Comparison of ENCODE assay signal across 26 cellular contexts in genomic region chr9:84386753-84387152, GRCh38. TPM values are rescaled to one million over a fixed set of nuclear protein-coding genes. Genes with fewer than 3 reads are reported as not detected.
"Had no signal": no experiment of that assay in that cellular context is flagged by ENCODE, and none has a peak within 500 bp of the region (broad histone marks: within the 10 kb centered on the region; RNA-seq: fewer than 3 reads in every experiment).

No MANE protein-coding gene starts in this region.

- H3K27me3 Mint-ChIP-seq: dendritic cell treated with granulocyte-macrophage colony-stimulating factor and Interleukin-4, amounts not matched to agents 40 ng/mL and 50 ng/mL, for 4 days had no signal

- H3K36me3 Mint-ChIP-seq: mesothelial cell of epicardium; naive thymus-derived CD4-positive, alpha-beta T cell had no signal

- H3K36me3 ChIP-seq: colonic mucosa, esophagus squamous epithelium, gastrocnemius medialis, heart right ventricle, left lung, lower lobe of right lung had no signal

- H3K4me1 ChIP-seq: colonic mucosa, gastrocnemius medialis, left lung, lower lobe of right lung had no signal

- H3K4me3 ChIP-seq: colonic mucosa, esophagus squamous epithelium, gastrocnemius medialis, heart right ventricle, left lung, lower lobe of right lung had no signal

- ATAC-seq: effector memory CD8-positive, alpha-beta T cell; esophagus mucosa; gastrocnemius medialis; heart right ventricle; left cardiac atrium; left lung; left ventricle myocardium superior; lower lobe of right lung; naive thymus-derived CD4-positive, alpha-beta T cell had no signal

- H3K9me3 ChIP-seq: colonic mucosa, esophagus squamous epithelium, gastrocnemius medialis, heart right ventricle, left lung, lower lobe of right lung had no signal

- H3K4me3 Mint-ChIP-seq: dendritic cell treated with granulocyte-macrophage colony-stimulating factor and Interleukin-4, amounts not matched to agents 40 ng/mL and 50 ng/mL, for 4 days; effector memory CD8-positive, alpha-beta T cell; endodermal cell; mesothelial cell of epicardium; naive thymus-derived CD4-positive, alpha-beta T cell had no signal

- H3K27ac ChIP-seq: colonic mucosa, epithelial cell of prostate, esophagus squamous epithelium, gastrocnemius medialis, heart right ventricle, left lung, lower lobe of right lung had no signal

- H3K27me3 ChIP-seq: colonic mucosa, gastrocnemius medialis, left lung had no signal

- H3K9me3 Mint-ChIP-seq: dendritic cell treated with granulocyte-macrophage colony-stimulating factor and Interleukin-4, amounts not matched to agents 40 ng/mL and 50 ng/mL, for 4 days; effector memory CD8-positive, alpha-beta T cell; endodermal cell; mesothelial cell of epicardium; naive thymus-derived CD4-positive, alpha-beta T cell had no signal

- H3K4me1 Mint-ChIP-seq: naive thymus-derived CD4-positive, alpha-beta T cell had no signal

- H3K27ac Mint-ChIP-seq: dendritic cell treated with granulocyte-macrophage colony-stimulating factor and Interleukin-4, amounts not matched to agents 40 ng/mL and 50 ng/mL, for 4 days; effector memory CD8-positive, alpha-beta T cell; endodermal cell; mesothelial cell of epicardium; naive thymus-derived CD4-positive, alpha-beta T cell had no signal

- DNase-seq: colonic mucosa; cortex of kidney; effector CD8-positive, alpha-beta T cell; effector memory CD8-positive, alpha-beta T cell; endodermal cell; erythroblast; esophagus squamous epithelium; foreskin fibroblast; foreskin melanocyte; gastrocnemius medialis; glutamatergic neuron; head of caudate nucleus; heart right ventricle; hippocampal formation; left cardiac atrium; left lung; left ventricle myocardium superior; lower lobe of right lung; mesenchymal stem cell; naive thymus-derived CD4-positive, alpha-beta T cell had no signal

RNA-seq across cellular contexts. Expression of gene SLC28A3, which starts 46.2 kb away (rescaled TPM):
- total RNA-seq: dermis microvascular lymphatic vessel endothelial cell, lung microvascular endothelial cell had no signal
- polyA plus RNA-seq: naive thymus-derived CD4-positive, alpha-beta T cell had no signal
